Comparison of ENCODE assay signal across 25 cellular contexts in the genomic region with DNA sequence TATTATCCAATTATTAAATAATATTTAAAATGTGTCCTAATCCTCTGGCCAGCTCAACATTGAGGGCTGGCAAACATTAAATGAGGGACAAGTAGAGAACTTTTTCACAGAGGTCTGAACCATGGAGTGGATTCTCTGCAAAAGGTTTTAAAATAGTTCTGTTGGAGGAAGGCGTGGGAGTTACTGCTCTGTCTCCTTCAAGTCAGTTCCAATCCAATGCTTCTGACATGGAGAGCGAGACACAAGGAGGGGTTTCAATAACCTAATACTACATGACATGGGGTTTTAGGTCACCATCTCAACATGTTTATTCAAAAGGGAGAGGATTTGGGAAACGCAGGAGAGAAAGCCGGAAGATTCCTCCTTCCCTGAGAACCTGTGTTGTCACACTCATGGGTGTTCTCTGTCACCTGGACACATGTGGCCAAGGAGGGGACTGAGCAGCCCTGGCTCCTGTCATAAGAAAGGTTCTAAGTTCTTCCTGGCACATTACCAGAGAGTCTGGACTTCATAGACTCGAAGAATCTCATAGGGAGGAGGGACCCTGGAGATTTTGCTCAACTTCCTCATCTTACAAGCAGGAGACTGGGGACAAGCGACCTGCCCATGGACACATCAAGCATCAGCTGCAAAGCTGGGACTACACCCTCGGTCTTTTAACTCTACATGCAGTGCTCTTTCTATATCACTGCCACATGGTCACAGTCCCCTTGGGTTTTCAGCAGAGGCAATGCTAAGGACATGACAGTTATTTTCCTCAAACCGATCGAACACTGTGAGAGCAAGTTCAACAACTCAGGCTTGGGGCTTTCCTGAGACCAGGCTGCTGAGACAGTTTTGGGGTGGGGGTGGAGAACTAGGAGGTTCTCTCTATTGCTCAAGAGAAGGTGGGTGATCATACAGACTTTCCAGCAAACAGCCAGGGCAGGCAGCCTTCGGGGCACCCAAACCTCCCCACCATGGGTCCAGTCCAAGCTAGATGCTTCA. TPM values are rescaled to one million over a fixed set of nuclear protein-coding genes. Genes with fewer than 3 reads are reported as not detected.
DNase-seq lines count a peak whose midpoint lies in the region; FAIRE-seq and TF ChIP-seq lines count a peak whose summit lies in the region.
"Had no signal": no experiment of that assay in that cellular context is flagged by ENCODE, and none has a peak within 500 bp of the region (broad histone marks: within the 10 kb centered on the region; RNA-seq: fewer than 3 reads in every experiment).

No MANE protein-coding gene starts in this region.

- peak overlapping the region; percentile 4 to 54 (median 39); a peak in 17 of 20 replicates for H3K4me3 ChIP-seq in BLaER1 treated with 17β-estradiol and CSF1 and Interleukin-3, amounts not matched to agents 10 nM and 100 nM
- H3K4me3 ChIP-seq in OCI-LY3 (ENCODE audit: low read length) (peak overlapping the region; percentile 40), coronary artery (no peak overlapping the region), smooth muscle cell (no peak overlapping the region)
- H3K4me3 ChIP-seq: dorsolateral prefrontal cortex, heart right ventricle, left lung, MG63 had no signal

- no peaks in the 10 kb centered on the region for H3K79me2 ChIP-seq in OCI-LY3 (ENCODE audit: low read length)
- H3K79me2 ChIP-seq in smooth muscle cell (ENCODE audit: low read depth) = no peaks in the 10 kb centered on the region
- H3K79me2 ChIP-seq: parathyroid adenoma had no signal

- no peak for TF ChIP-seq CTCF in OCI-LY3 (IDR thresholded peaks at IDR 0.05; ENCODE audit: low read depth, low read length)
- no peak for TF ChIP-seq CTCF in coronary artery (IDR thresholded peaks at IDR 0.05)
- TF ChIP-seq CTCF in smooth muscle cell (IDR thresholded peaks at IDR 0.05; ENCODE audit: borderline replicate concordance, insufficient read depth, poor library complexity, severe bottlenecking) = no peak

- H3K36me3 ChIP-seq in BLaER1 treated with 17β-estradiol and CSF1 and Interleukin-3, amounts not matched to agents 10 nM and 100 nM = no peaks in the 10 kb centered on the region
- H3K36me3 ChIP-seq in OCI-LY3 (replicated peaks; ENCODE audit: low read depth, low read length) (no peaks in the 10 kb centered on the region), smooth muscle cell (ENCODE audit: low read depth) (no peaks in the 10 kb centered on the region)
- H3K36me3 ChIP-seq: heart right ventricle, left lung, MG63, transverse colon had no signal

- peak overlapping the region in 10 of 11 experiments; percentile 46 to 85 (median 76); a peak in 20 of 22 replicates for H3K27ac ChIP-seq in BLaER1 treated with 17β-estradiol and CSF1 and Interleukin-3, amounts not matched to agents 10 nM and 100 nM
- H3K27ac ChIP-seq in OCI-LY3 (ENCODE audit: low read length) (peak overlapping the region; percentile 49; the same call in 1 of the 2 replicates), coronary artery (no peak overlapping the region), smooth muscle cell (ENCODE audit: low read depth) (no peak overlapping the region)
- H3K27ac ChIP-seq: dorsolateral prefrontal cortex, heart right ventricle, HL-60, left lung, parathyroid adenoma had no signal

- no peaks in the 10 kb centered on the region for H4K20me1 ChIP-seq in BLaER1 treated with 17β-estradiol and CSF1 and Interleukin-3, amounts not matched to agents 10 nM and 100 nM
- no peaks in the 10 kb centered on the region for H4K20me1 ChIP-seq in OCI-LY3 (ENCODE audit: insufficient read depth, low read length)
- H4K20me1 ChIP-seq in smooth muscle cell (ENCODE audit: low read depth) = no peaks in the 10 kb centered on the region

- FAIRE-seq in GM18507 (lab: Jason Lieb, UNC) = peak; percentile 21
- FAIRE-seq: RCC 7860 had no signal

- WGBS in smooth muscle cell (ENCODE audit: low lambda C conversion rate) = 92% methylated on average over 10 of the region's 10 CpGs

- H3K4me1 ChIP-seq in BLaER1 treated with 17β-estradiol and CSF1 and Interleukin-3, amounts not matched to agents 10 nM and 100 nM = peaks cover 50 to 67% (median 58%) of the 10 kb centered on the region in 10 experiments
- H3K4me1 ChIP-seq in OCI-LY3 (ENCODE audit: low read length) = peaks cover 58% of the 10 kb centered on the region
- no peaks in the 10 kb centered on the region for H3K4me1 ChIP-seq in smooth muscle cell (ENCODE audit: low read depth)
- H3K4me1 ChIP-seq: parathyroid adenoma had no signal

- no peaks in the 10 kb centered on the region for H3K27me3 ChIP-seq in BLaER1 treated with 17β-estradiol and CSF1 and Interleukin-3, amounts not matched to agents 10 nM and 100 nM
- no peaks in the 10 kb centered on the region for H3K27me3 ChIP-seq in OCI-LY3 (ENCODE audit: low read depth, low read length)
- H3K27me3 ChIP-seq in smooth muscle cell (ENCODE audit: low read depth) = no peaks in the 10 kb centered on the region
- H3K27me3 ChIP-seq: left lung, MG63, transverse colon had no signal

- H3F3A ChIP-seq in smooth muscle cell (ENCODE audit: low read depth) = no peaks in the 10 kb centered on the region

- H2AFZ ChIP-seq in OCI-LY3 (ENCODE audit: low read depth, low read length) = peak overlapping the region; percentile 71
- H2AFZ ChIP-seq in smooth muscle cell (ENCODE audit: low read depth) = no peak overlapping the region
- H2AFZ ChIP-seq: parathyroid adenoma had no signal

- H3K4me2 ChIP-seq in BLaER1 treated with 17β-estradiol and CSF1 and Interleukin-3, amounts not matched to agents 10 nM and 100 nM = peak overlapping the region; percentile 76 to 96 (median 87)
- H3K4me2 ChIP-seq in OCI-LY3 (ENCODE audit: low read length) (peak overlapping the region; percentile 79), smooth muscle cell (no peak overlapping the region)

- H3K9me3 ChIP-seq in BLaER1 treated with 17β-estradiol and CSF1 and Interleukin-3, amounts not matched to agents 10 nM and 100 nM (replicated peaks in 1 of 11) = no peaks in the 10 kb centered on the region
- H3K9me3 ChIP-seq in OCI-LY3 (ENCODE audit: insufficient read depth, low read length) (no peaks in the 10 kb centered on the region), smooth muscle cell (replicated peaks; ENCODE audit: low read depth) (no peaks in the 10 kb centered on the region)
- H3K9me3 ChIP-seq: heart right ventricle, left lung, MG63, transverse colon had no signal

- H3K9ac ChIP-seq in BLaER1 treated with 17β-estradiol and CSF1 and Interleukin-3, amounts not matched to agents 10 nM and 100 nM = peak overlapping the region; percentile 38 to 77 (median 59); a peak in 18 of 22 replicates
- H3K9ac ChIP-seq in OCI-LY3 (ENCODE audit: low read length) (peak overlapping the region; percentile 58), smooth muscle cell (ENCODE audit: low read depth) (no peak overlapping the region)
- H3K9ac ChIP-seq: parathyroid adenoma had no signal

- DNase-seq in GM18507 (ENCODE audit: extremely low spot score, insufficient read length, low read depth) (no peak), coronary artery (ENCODE audit: low spot score) (peak; percentile 36), NCI-H146 treated with DMSO at 0.1 percent for 48 hours (lab: John Stamatoyannopoulos, UW; ENCODE audit: unreplicated experiment) (no peak), C1 segment of cervical spinal cord (lab: John Stamatoyannopoulos, UW) (no peak), COLO829 (ENCODE audit: low spot score) (no peak), smooth muscle cell (lab: John Stamatoyannopoulos, UW; ENCODE audit: unreplicated experiment) (no peak)
- DNase-seq: activated CD4-positive, alpha-beta T cell treated with anti-CD3 and anti-CD28 coated beads for 4 hours; activated naive CD4-positive, alpha-beta T cell treated with anti-CD3 and anti-CD28 coated beads for 36 hours; aorta; COR-L47; DMS79 treated with DMSO at 0.1 percent for 48 hours; dorsolateral prefrontal cortex; heart right ventricle; left lung; MG63; natural killer cell; NCI-H1930; NCI-H226; NCI-H82; transverse colon had no signal

RNA-seq across cellular contexts. Expression of a gene that starts 38.6 kb away (rescaled TPM):
- 15.6 and 16.1 TPM in 2 replicates for total RNA-seq in smooth muscle cell
- 13.3 and 15.1 TPM in 2 replicates for polyA plus RNA-seq in smooth muscle cell

Comparison
In these comparisons a context has a peak if more than half of its experiments do, and no peak if none do; other contexts are left out.
1. H3K27ac ChIP-seq: peak in BLaER1 treated with 17β-estradiol and CSF1 and Interleukin-3, amounts not matched to agents 10 nM and 100 nM (10 of 11) and OCI-LY3 (single experiment); none in coronary artery (0 of 2) and smooth muscle cell (single experiment).
2. H3K4me3 ChIP-seq: peak in BLaER1 treated with 17β-estradiol and CSF1 and Interleukin-3, amounts not matched to agents 10 nM and 100 nM (10 of 10) and OCI-LY3 (single experiment); none in coronary artery (single experiment) and smooth muscle cell (single experiment).